17 cellular contexts compared by ENCODE assay signal in the genomic region with DNA sequence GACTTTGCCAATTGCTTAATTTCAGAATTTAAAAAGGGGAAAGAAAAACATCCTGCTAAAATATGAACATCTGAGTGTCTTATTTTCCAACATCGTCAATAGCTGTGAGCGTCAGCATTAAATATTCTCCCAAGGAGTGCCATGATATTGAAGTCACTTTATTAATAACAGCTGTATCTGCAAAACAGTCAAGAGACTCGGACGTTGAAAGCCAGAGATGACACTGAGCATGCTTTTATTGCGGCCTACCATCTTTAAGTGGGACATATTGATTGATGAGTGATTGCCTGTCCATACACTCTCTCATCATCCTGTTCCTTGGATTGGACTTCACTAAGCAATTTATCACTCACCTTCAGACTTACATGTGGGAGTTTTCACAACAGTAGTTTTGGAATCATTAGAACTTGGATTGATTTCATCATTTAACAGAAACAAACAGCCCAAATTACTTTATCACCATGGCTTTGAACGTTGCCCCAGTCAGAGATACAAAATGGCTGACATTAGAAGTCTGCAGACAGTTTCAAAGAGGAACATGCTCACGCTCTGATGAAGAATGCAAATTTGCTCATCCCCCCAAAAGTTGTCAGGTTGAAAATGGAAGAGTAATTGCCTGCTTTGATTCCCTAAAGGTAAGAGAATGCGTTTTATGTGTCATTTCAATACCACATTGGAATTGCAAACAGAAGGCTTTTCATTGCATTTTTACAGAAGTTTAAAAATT. TPM values are rescaled to one million over a fixed set of nuclear protein-coding genes. Genes with fewer than 3 reads are reported as not detected.
DNase-seq lines count a peak whose midpoint lies in the region; ATAC-seq, FAIRE-seq and TF ChIP-seq lines count a peak whose summit lies in the region.
"Had no signal": no experiment of that assay in that cellular context is flagged by ENCODE, and none has a peak within 500 bp of the region (broad histone marks: within the 10 kb centered on the region; RNA-seq: fewer than 3 reads in every experiment).

No MANE protein-coding gene starts in this region.

- no peak overlapping the region for H2BK15ac ChIP-seq in H1 (ENCODE audit: low read length)

- TF ChIP-seq CTCF in left ventricle myocardium inferior (IDR thresholded peaks at IDR 0.05; ENCODE audit: borderline replicate concordance) (no peak), H1 (IDR thresholded peaks at IDR 0.05; ENCODE audit: control extremely low read depth in 1 of 3, insufficient read depth in 1 of 3, low read depth in 1 of 3, low read length in 3 of 3) (no peak), nephron (IDR thresholded peaks at IDR 0.05; ENCODE audit: unreplicated experiment in 3 of 3) (no peak)

- H3K27ac ChIP-seq in left ventricle myocardium inferior (replicated peaks) = peak overlapping the region; percentile 65
- H3K27ac ChIP-seq in H1 (ENCODE audit: low read depth, low read length) = no peak overlapping the region

- no peak overlapping the region for H3K18ac ChIP-seq in H1 (ENCODE audit: extremely low read depth, low read length)

- 88% methylated on average over 8 of the region's 8 CpGs; no CpG with 5 or more reads in 1 of the 2 experiments for WGBS in H1 (ENCODE audit: extremely low coverage in 1 of 2, insufficient coverage in 1 of 2, insufficient read length in 1 of 2, insufficient replicate concordance in 2 of 2, low coverage in 1 of 2, low lambda C conversion rate in 2 of 2, missing lambda C conversion rate in 1 of 2), 2 experiments

- no peak for FAIRE-seq in H1 (lab: Jason Lieb, UNC)
- FAIRE-seq: frontal cortex had no signal

- no peak for ATAC-seq in left ventricle myocardium superior
- no peak for ATAC-seq in HG02759 (IDR thresholded peaks at IDR 0.05; ENCODE audit: unreplicated experiment)
- no peak for ATAC-seq in HG02885 (IDR thresholded peaks at IDR 0.05; ENCODE audit: poor library complexity, unreplicated experiment)
- no peak for ATAC-seq in HG03039 (IDR thresholded peaks at IDR 0.05; ENCODE audit: unreplicated experiment)
- no peak for ATAC-seq in HG03521 (IDR thresholded peaks at IDR 0.05; ENCODE audit: unreplicated experiment)
- ATAC-seq: naive thymus-derived CD8-positive, alpha-beta T cell; stimulated activated naive CD8-positive, alpha-beta T cell treated with anti-CD3 and anti-CD28 coated beads, Interleukin-15, amount 100 ng/mL, for 72 hours had no signal

- H4K20me1 ChIP-seq in H1 (replicated peaks in 1 of 2; ENCODE audit: control insufficient read depth in 1 of 2, insufficient read depth in 2 of 2, low read length in 2 of 2) = no peaks in the 10 kb centered on the region

- H3K23me2 ChIP-seq in H1 (ENCODE audit: low read depth, low read length) = no peaks in the 10 kb centered on the region

- H2AFZ ChIP-seq in H1 (ENCODE audit: low read length) = no peak overlapping the region

- no peak overlapping the region for H2BK20ac ChIP-seq in H1 (ENCODE audit: low read length)

- H3K4me1 ChIP-seq in left ventricle myocardium inferior (peaks cover 99% of the 10 kb centered on the region), H1 (replicated peaks in 1 of 4; ENCODE audit: control insufficient read depth in 3 of 4, insufficient read depth in 4 of 4, low read length in 3 of 4) (peaks cover 0 to 4% (median 0%) of the 10 kb centered on the region in 4 experiments; a peak in 1 of 7 replicates)

- peak overlapping the region; percentile 59 to 90 (median 89) for H3K27ac Mint-ChIP-seq in nephron
- H3K27ac Mint-ChIP-seq: activated CD4-positive, alpha-beta T cell treated with anti-CD3 and anti-CD28 coated beads, Interleukin-2, amount 10 ng/mL, durations not matched to agents 7 days and 5 days; stimulated activated naive CD8-positive, alpha-beta T cell treated with anti-CD3 and anti-CD28 coated beads, Interleukin-15, amount 100 ng/mL, for 72 hours had no signal

- H3K4ac ChIP-seq in H1 (replicated peaks; ENCODE audit: insufficient read length, low read depth, low read length) = no peak overlapping the region

- H3K36me3 Mint-ChIP-seq in nephron (ENCODE audit: low read depth) = peaks cover 17% of the 10 kb centered on the region

- H3K4me3 ChIP-seq in left ventricle myocardium inferior (no peak overlapping the region), H1 (ENCODE audit: extremely low read depth in 1 of 4, insufficient read depth in 2 of 4, low read depth in 3 of 4, low read length in 4 of 4) (no peak overlapping the region)
- H3K4me3 ChIP-seq: Peyer's patch had no signal

- no peak overlapping the region for H3K4me2 ChIP-seq in H1 (ENCODE audit: insufficient read depth in 1 of 2, low read depth in 2 of 2, low read length in 2 of 2)

- no peak overlapping the region for H3K9ac ChIP-seq in H1 (replicated peaks in 1 of 4; ENCODE audit: extremely low read depth in 1 of 4, low read depth in 3 of 4, low read length in 3 of 4)

- H3K79me1 ChIP-seq in H1 (ENCODE audit: low read depth, low read length) = no peaks in the 10 kb centered on the region; the same call in 1 of the 2 replicates

- H2BK12ac ChIP-seq in H1 (ENCODE audit: low read depth, low read length) = no peak overlapping the region

- H4K91ac ChIP-seq in H1 (replicated peaks; ENCODE audit: insufficient read length, low read length) = no peak overlapping the region

- H2AK5ac ChIP-seq in H1 (ENCODE audit: low read depth, low read length) = no peak overlapping the region

- H3K56ac ChIP-seq in H1 (replicated peaks; ENCODE audit: insufficient read length, low read depth, low read length) = no peak overlapping the region

- H4K5ac ChIP-seq in H1 (ENCODE audit: insufficient read length, low read depth, low read length) = no peak overlapping the region

- H3K14ac ChIP-seq in H1 (ENCODE audit: insufficient read length) = no peak overlapping the region

- intact Hi-C loops in left ventricle myocardium inferior (cut with micrococcal nuclease) = loop anchor here (10.0 kb wide), 1 partner anchor 51 kb away; a partner anchor contains a TSS
- intact Hi-C loops in left ventricle myocardium superior (cut with micrococcal nuclease) = no loop called here

- TF ChIP-seq EP300 in H1 (IDR thresholded peaks at IDR 0.05; ENCODE audit: borderline replicate concordance in 1 of 2, low read depth in 2 of 2, low read length in 2 of 2) = no peak

- H3K79me2 ChIP-seq in H1 (ENCODE audit: control insufficient read depth in 1 of 2, insufficient read depth in 2 of 2, low read length in 2 of 2) = no peaks in the 10 kb centered on the region

- no peaks in the 10 kb centered on the region for H3K27me3 ChIP-seq in left ventricle myocardium inferior (ENCODE audit: low read depth)
- H3K27me3 ChIP-seq in H1 (replicated peaks in 1 of 4; ENCODE audit: control insufficient read depth in 3 of 4, extremely low read depth in 1 of 4, insufficient read depth in 3 of 4, low read length in 3 of 4) = no peaks in the 10 kb centered on the region
- H3K27me3 ChIP-seq: Peyer's patch had no signal

- TF ChIP-seq POLR2A in H1 (IDR thresholded peaks at IDR 0.05; ENCODE audit: control extremely low read depth in 1 of 2, low read depth in 2 of 2, low read length in 2 of 2) = no peak

- no peaks in the 10 kb centered on the region for H3K27me3 Mint-ChIP-seq in nephron (ENCODE audit: low read depth)
- H3K27me3 Mint-ChIP-seq: activated CD4-positive, alpha-beta T cell treated with anti-CD3 and anti-CD28 coated beads, Interleukin-2, amount 10 ng/mL, durations not matched to agents 7 days and 5 days; naive thymus-derived CD8-positive, alpha-beta T cell; stimulated activated naive CD8-positive, alpha-beta T cell treated with anti-CD3 and anti-CD28 coated beads, Interleukin-15, amount 100 ng/mL, for 72 hours had no signal

- no peaks in the 10 kb centered on the region for H3K9me3 Mint-ChIP-seq in nephron
- H3K9me3 Mint-ChIP-seq: activated CD4-positive, alpha-beta T cell treated with anti-CD3 and anti-CD28 coated beads, Interleukin-2, amount 10 ng/mL, durations not matched to agents 7 days and 5 days; activated T-cell treated with anti-CD3 and anti-CD28 coated beads, Interleukin-2, amount 50 U/mL, for 72 hours; stimulated activated naive CD8-positive, alpha-beta T cell treated with anti-CD3 and anti-CD28 coated beads, Interleukin-15, amount 100 ng/mL, for 72 hours had no signal

- peaks cover 42% of the 10 kb centered on the region for H3K4me1 Mint-ChIP-seq in nephron

- no peak overlapping the region for H2BK5ac ChIP-seq in H1 (ENCODE audit: low read depth, low read length)

- TF ChIP-seq RAD21 in H1 (IDR thresholded peaks at IDR 0.05 in 1 of 2, conservative IDR thresholded peaks at IDR 0.05 in 1 of 2; ENCODE audit: low read depth in 2 of 2, low read length in 2 of 2) = no peak

- no peaks in the 10 kb centered on the region for H3K9me3 ChIP-seq in left ventricle myocardium inferior (replicated peaks)
- H3K9me3 ChIP-seq in H1 (ENCODE audit: insufficient read depth in 2 of 2, low read depth in 1 of 2, low read length in 1 of 2) = no peaks in the 10 kb centered on the region
- H3K9me3 ChIP-seq: Peyer's patch had no signal

- DNase-seq in left ventricle myocardium inferior (no peak), left ventricle myocardium superior (no peak), H1 (ENCODE audit: low read depth in 1 of 2, low spot score in 2 of 2) (no peak)
- DNase-seq: activated CD4-positive, alpha-beta T cell treated with anti-CD3 and anti-CD28 coated beads, Interleukin-2, amount 10 ng/mL, durations not matched to agents 7 days and 5 days; activated T-cell treated with anti-CD3 and anti-CD28 coated beads, Interleukin-2, amount 50 U/mL, for 72 hours; kidney; naive thymus-derived CD8-positive, alpha-beta T cell; NCI-H1417; Peyer's patch; right cardiac atrium; stimulated activated naive CD8-positive, alpha-beta T cell treated with anti-CD3 and anti-CD28 coated beads, Interleukin-15, amount 100 ng/mL, for 72 hours had no signal

- peak overlapping the region in 1 of 3 experiments; percentile 7 for H3K4me3 Mint-ChIP-seq in nephron
- H3K4me3 Mint-ChIP-seq: activated CD4-positive, alpha-beta T cell treated with anti-CD3 and anti-CD28 coated beads, Interleukin-2, amount 10 ng/mL, durations not matched to agents 7 days and 5 days; stimulated activated naive CD8-positive, alpha-beta T cell treated with anti-CD3 and anti-CD28 coated beads, Interleukin-15, amount 100 ng/mL, for 72 hours had no signal

- CTCF ChIA-PET in H1 (lab: Charles Lee; ENCODE audit: partially characterized antibody) = no interaction called here

- no peak overlapping the region for H3K23ac ChIP-seq in H1 (ENCODE audit: insufficient read length)

- H2BK120ac ChIP-seq in H1 (replicated peaks; ENCODE audit: low read depth, low read length) = no peak overlapping the region

- H4K8ac ChIP-seq in H1 (ENCODE audit: extremely low read depth, insufficient read depth, low read length) = no peak overlapping the region

- POLR2A ChIA-PET in H1 (lab: Charles Lee; ENCODE audit: partially characterized antibody) = no interaction called here

- H3K36me3 ChIP-seq in left ventricle myocardium inferior (peaks cover 19% of the 10 kb centered on the region), H1 (ENCODE audit: control insufficient read depth in 2 of 4, insufficient read depth in 4 of 4, low read length in 3 of 4) (no peaks in the 10 kb centered on the region)

RNA-seq across cellular contexts. Expression of a gene that starts 53.8 kb away (rescaled TPM):
- total RNA-seq in left ventricle myocardium inferior (76.5 TPM), left ventricle myocardium superior (66.7 TPM)
- total RNA-seq in H1 (2021; fragmentation: NEBNext Ultra II Directional; extraction: Animal tissue kit (Norgen Biotek cat#: 25700)) = 2.6 and 3.2 TPM in 2 replicates
- 0.67 and 1.0 TPM in 2 replicates for polyA plus RNA-seq in H1 (2011; rRNA removed)
- polyA plus RNA-seq in H1 (2011; cell fraction: cytosol; rRNA removed) = 1.4 TPM
- polyA plus RNA-seq in H1 (2011; cell fraction: nucleus; rRNA removed) = 3.2 TPM
- polyA plus RNA-seq in H1 (2012, experiment 1 of 2) = 1.0 to 2.2 TPM (median 1.4 TPM) in 4 replicates
- polyA plus RNA-seq in H1 (2012, experiment 2 of 2) = 0.76 TPM
- polyA plus RNA-seq in H1 (2013, experiment 1 of 2) = 2.4 TPM
- polyA plus RNA-seq in H1 (2013, experiment 2 of 2) = 2.2 TPM
- polyA minus RNA-seq in H1 (2011; rRNA and poly(A)+ RNA removed) = 7.9 and 10.9 TPM in 2 replicates
- polyA minus RNA-seq in H1 (2011; cell fraction: cytosol; rRNA and poly(A)+ RNA removed) = 1.9 TPM
- 4.6 TPM for polyA minus RNA-seq in H1 (2011; cell fraction: nucleus; rRNA and poly(A)+ RNA removed)

Comparison
In these comparisons a context has a peak if more than half of its experiments do, and no peak if none do; other contexts are left out.
1. RNA of a gene that starts 53.8 kb away (total RNA-seq): 76.5 TPM in left ventricle myocardium inferior (single experiment) and 66.7 TPM in left ventricle myocardium superior (single experiment); 2.6 to 3.2 TPM in H1; every median in the first group is over 10 times any median in the second.